ENCODE assay signal across 23 cellular contexts in the genomic region with DNA sequence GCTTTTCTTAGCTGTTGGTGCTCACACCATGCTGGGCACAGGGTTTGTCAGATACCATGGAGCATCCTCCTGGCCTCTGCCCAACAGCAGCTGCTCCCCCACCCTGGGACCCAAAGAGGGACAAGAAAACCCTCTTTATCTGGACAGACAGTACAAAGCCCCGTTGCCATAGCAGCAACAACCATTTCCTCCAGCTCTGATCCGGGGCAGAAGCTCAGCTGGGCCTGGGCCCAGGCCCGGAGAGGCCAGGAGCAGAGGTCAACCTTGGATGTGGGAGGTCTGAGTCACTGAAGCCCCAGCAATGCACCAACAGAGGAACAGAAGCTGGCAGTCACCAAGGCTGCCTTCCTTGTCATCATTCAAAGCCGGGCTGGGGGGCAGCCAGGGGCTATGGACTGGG.
DNase-seq lines count a peak whose midpoint lies in the region; ATAC-seq, FAIRE-seq and TF ChIP-seq lines count a peak whose summit lies in the region.
"Had no signal": no experiment of that assay in that cellular context is flagged by ENCODE, and none has a peak within 500 bp of the region (broad histone marks: within the 10 kb centered on the region; RNA-seq: fewer than 3 reads in every experiment).

No MANE protein-coding gene starts in this region.

- H3K27me3 Mint-ChIP-seq in astrocyte (ENCODE audit: low read depth, unreplicated experiment): peaks cover 17% of the 10 kb centered on the region
- peaks cover 45% of the 10 kb centered on the region for H3K27me3 Mint-ChIP-seq in stimulated activated memory B cell treated with anti-CD40 and anti-IgM and Interleukin-4, amounts not matched to agents 10 μg/mL and 1 μg/mL and 100 μg/mL, for 72 hours

- no peak overlapping the region for H3K9ac ChIP-seq in astrocyte (ENCODE audit: low read length)
- H3K9ac ChIP-seq: BLaER1 had no signal

- H3K27ac ChIP-seq in astrocyte (ENCODE audit: low read depth, low read length) (no peak overlapping the region), lung (ENCODE audit: low read depth in 1 of 2, low read length in 1 of 2) (no peak overlapping the region)
- H3K27ac ChIP-seq: BLaER1, thoracic aorta had no signal

- H3K9me3 Mint-ChIP-seq in astrocyte (ENCODE audit: unreplicated experiment): peaks cover 11% of the 10 kb centered on the region
- peaks cover 16% of the 10 kb centered on the region for H3K9me3 Mint-ChIP-seq in stimulated activated memory B cell treated with anti-CD40 and anti-IgM and Interleukin-4, amounts not matched to agents 10 μg/mL and 1 μg/mL and 100 μg/mL, for 72 hours

- peaks cover 5% of the 10 kb centered on the region for H3K4me1 ChIP-seq in astrocyte (ENCODE audit: insufficient read depth, low read length)
- H3K4me1 ChIP-seq in lung (ENCODE audit: control insufficient read depth in 2 of 2, insufficient read depth in 2 of 2, low read length in 2 of 2): peaks cover 0 to 3% of the 10 kb centered on the region in 2 donors
- H3K4me1 ChIP-seq: BLaER1 had no signal

- no peaks in the 10 kb centered on the region for H3K36me3 ChIP-seq in astrocyte (ENCODE audit: insufficient read depth, low read length)
- H3K36me3 ChIP-seq in lung (ENCODE audit: control insufficient read depth in 2 of 2, insufficient read depth in 2 of 2, low read length in 2 of 2): no peaks in the 10 kb centered on the region
- H3K36me3 ChIP-seq: BLaER1, thoracic aorta had no signal

- ATAC-seq in lung (ENCODE audit: insufficient read depth, low FRiP score) (peak; percentile 41), GM21447 (IDR thresholded peaks at IDR 0.05; ENCODE audit: unreplicated experiment) (no peak)
- ATAC-seq in stimulated activated memory B cell treated with anti-CD40 and anti-IgM and Interleukin-4, amounts not matched to agents 10 μg/mL and 1 μg/mL and 100 μg/mL, for 72 hours: peak; percentile 27
- ATAC-seq: activated T-helper 17 cell treated with anti-CD3 and anti-CD28 coated beads, Interleukin-2, amount 50 U/mL, for 72 hours; left colon; natural killer cell had no signal

- no peak overlapping the region for H3K27ac Mint-ChIP-seq in astrocyte (ENCODE audit: unreplicated experiment)
- H3K27ac Mint-ChIP-seq in stimulated activated memory B cell treated with anti-CD40 and anti-IgM and Interleukin-4, amounts not matched to agents 10 μg/mL and 1 μg/mL and 100 μg/mL, for 72 hours: no peak overlapping the region
- H3K27ac Mint-ChIP-seq: activated T-helper 17 cell treated with anti-CD3 and anti-CD28 coated beads, Interleukin-2, amount 50 U/mL, for 72 hours; natural killer cell had no signal

- H3K27me3 ChIP-seq in astrocyte (ENCODE audit: insufficient read depth, low read length): peaks cover 3% of the 10 kb centered on the region
- H3K27me3 ChIP-seq in lung (ENCODE audit: control insufficient read depth, insufficient read depth): no peaks in the 10 kb centered on the region
- H3K27me3 ChIP-seq: BLaER1 had no signal

- peaks cover 5% of the 10 kb centered on the region for H3K4me1 Mint-ChIP-seq in astrocyte (ENCODE audit: low read depth, unreplicated experiment)
- H3K4me1 Mint-ChIP-seq in stimulated activated memory B cell treated with anti-CD40 and anti-IgM and Interleukin-4, amounts not matched to agents 10 μg/mL and 1 μg/mL and 100 μg/mL, for 72 hours: no peaks in the 10 kb centered on the region
- H3K4me1 Mint-ChIP-seq: activated T-helper 17 cell treated with anti-CD3 and anti-CD28 coated beads, Interleukin-2, amount 50 U/mL, for 72 hours; natural killer cell had no signal

- FAIRE-seq in astrocyte (lab: Jason Lieb, UNC): no peak
- FAIRE-seq: GM19239 had no signal

- no peak overlapping the region for H3K4me2 ChIP-seq in astrocyte (ENCODE audit: low read length)
- H3K4me2 ChIP-seq: BLaER1 had no signal

- H3K36me3 Mint-ChIP-seq in astrocyte (ENCODE audit: low read depth, unreplicated experiment): no peaks in the 10 kb centered on the region
- H3K36me3 Mint-ChIP-seq in stimulated activated memory B cell treated with anti-CD40 and anti-IgM and Interleukin-4, amounts not matched to agents 10 μg/mL and 1 μg/mL and 100 μg/mL, for 72 hours: peaks cover 10% of the 10 kb centered on the region
- H3K36me3 Mint-ChIP-seq: natural killer cell had no signal

- H3K9me3 ChIP-seq in astrocyte (ENCODE audit: insufficient read depth, low read depth, low read length) (peaks cover 3% of the 10 kb centered on the region), lung (ENCODE audit: control insufficient read depth in 2 of 2, insufficient read depth in 1 of 2, low read length in 1 of 2) (peaks cover 0 to 4% of the 10 kb centered on the region in 2 donors)

- DNase-seq in astrocyte (ENCODE audit: low read depth) (peak; percentile 10), fibroblast of pulmonary artery (ENCODE audit: low read depth) (peak; percentile 19), lung (ENCODE audit: low spot score) (no peak), pons (ENCODE audit: low spot score) (no peak)
- no peak for DNase-seq in central memory CD4-positive, alpha-beta T cell
- DNase-seq: activated CD4-positive, CD25-positive, alpha-beta regulatory T cell; amniotic stem cell; cortex of kidney; DMS153; erythroblast; left colon; MV-4-11; natural killer cell; NCI-H2081; NCI-H526; stimulated activated CD4-positive, alpha-beta T cell treated with anti-CD3 and anti-CD28 coated beads, Interleukin-4, amount 100 ng/mL, for 24 hours; stimulated activated CD8-positive, alpha-beta memory T cell treated with anti-CD3 and anti-CD28 coated beads, Interleukin-4, amount 100 ng/mL, for 48 hours had no signal

- H3K4me3 ChIP-seq in astrocyte (ENCODE audit: insufficient read depth, low read depth, low read length) (no peak overlapping the region), fibroblast of pulmonary artery (replicated peaks; ENCODE audit: low read depth, low read length) (no peak overlapping the region), lung (no peak overlapping the region)
- H3K4me3 ChIP-seq: BLaER1, thoracic aorta had no signal

- H3K4me3 Mint-ChIP-seq in astrocyte (ENCODE audit: unreplicated experiment): no peak overlapping the region
- no peak overlapping the region for H3K4me3 Mint-ChIP-seq in stimulated activated memory B cell treated with anti-CD40 and anti-IgM and Interleukin-4, amounts not matched to agents 10 μg/mL and 1 μg/mL and 100 μg/mL, for 72 hours
- H3K4me3 Mint-ChIP-seq: activated T-helper 17 cell treated with anti-CD3 and anti-CD28 coated beads, Interleukin-2, amount 50 U/mL, for 72 hours; natural killer cell had no signal

- TF ChIP-seq CTCF in astrocyte (IDR thresholded peaks at IDR 0.05; ENCODE audit: insufficient read depth, low read depth, low read length) (no peak), fibroblast of pulmonary artery (IDR thresholded peaks at IDR 0.05; ENCODE audit: low read length, missing control alignments) (no peak), lung (IDR thresholded peaks at IDR 0.05; ENCODE audit: control extremely low read depth, extremely low read depth) (no peak)

- no peak overlapping the region for H2AFZ ChIP-seq in astrocyte (ENCODE audit: low read depth, low read length)

- H3K79me2 ChIP-seq in astrocyte (ENCODE audit: insufficient read depth, low read length): no peaks in the 10 kb centered on the region

- no peaks in the 10 kb centered on the region for H4K20me1 ChIP-seq in astrocyte (ENCODE audit: insufficient read depth, low read length)
- H4K20me1 ChIP-seq: BLaER1 had no signal

- 40 to 44% methylated on average over 4 of the region's 4 CpGs for WGBS in lung, 2 donors

Comparison
In these comparisons a context has a peak if more than half of its experiments do, and no peak if none do; other contexts are left out.
1. DNase-seq: peak in astrocyte (single experiment) and fibroblast of pulmonary artery (single experiment); none in lung (single experiment), pons (single experiment) and central memory CD4-positive, alpha-beta T cell (single experiment).